8 cellular contexts compared by ENCODE assay signal in the genomic region with DNA sequence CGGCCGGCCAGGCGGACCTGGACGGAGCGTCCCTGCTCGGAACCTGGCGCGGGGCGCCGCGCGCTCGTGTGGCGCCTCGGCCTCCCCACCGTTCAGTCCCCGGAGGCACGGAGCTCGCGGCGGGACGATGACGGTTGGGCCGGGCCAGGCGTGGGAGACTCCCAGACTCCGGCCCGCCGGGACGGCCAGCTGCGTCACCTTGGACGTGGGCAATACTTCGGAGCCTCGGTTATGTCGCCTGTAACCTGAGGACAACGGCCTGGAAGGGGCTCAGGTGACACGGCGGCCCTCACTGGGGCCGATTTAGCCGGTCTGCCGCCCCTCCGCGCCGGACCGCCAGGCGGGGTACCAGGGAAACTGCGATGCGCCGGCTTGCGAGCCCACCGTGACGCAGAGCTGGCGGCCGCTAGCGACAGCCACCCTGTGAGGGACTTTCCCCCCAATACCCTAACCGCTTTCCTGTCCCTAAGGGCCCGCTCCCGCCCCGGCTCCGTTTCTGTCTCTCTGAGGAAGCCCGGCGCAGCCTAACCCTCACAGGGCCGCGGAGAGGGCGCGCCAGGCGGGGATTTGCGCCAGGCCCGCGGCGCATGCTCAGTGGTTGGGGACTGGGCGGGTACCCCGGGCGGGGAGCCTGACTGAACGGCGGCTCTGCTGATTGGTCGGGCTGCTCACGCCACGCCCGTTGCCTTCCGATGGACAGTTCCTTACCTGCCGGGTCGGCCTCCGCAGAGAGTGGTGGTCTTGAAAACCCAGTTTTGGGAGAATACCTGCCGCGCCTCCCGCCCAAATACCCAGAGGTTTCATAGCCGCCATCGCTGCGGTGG.
DNase-seq lines count a peak whose midpoint lies in the region; ATAC-seq and TF ChIP-seq lines count a peak whose summit lies in the region.

No MANE protein-coding gene starts in this region.

- DNase-seq in DMS153 treated with DMSO at 0.1 percent for 48 hours (lab: John Stamatoyannopoulos, UW; ENCODE audit: unreplicated experiment) (peak; percentile 77), RPMI7951 (ENCODE audit: low read depth) (peak; percentile 77), activated gamma-delta T cell (lab: John Stamatoyannopoulos, UW) (peak; percentile 92), fibroblast of the conjunctiva (ENCODE audit: low read depth) (peak; percentile 56), nephron progenitor cell (peak; percentile 91)
- DNase-seq in Jurkat, Clone E6-1 (ENCODE audit: low read depth, low spot score): peak; percentile 83

- H3K4me3 ChIP-seq in Jurkat, Clone E6-1 (ENCODE audit: low read length): peak overlapping the region; percentile 66

- H3K9me3 Mint-ChIP-seq in nephron progenitor cell: no peaks in the 10 kb centered on the region
- no peaks in the 10 kb centered on the region for H3K9me3 Mint-ChIP-seq in stimulated activated naive CD8-positive, alpha-beta T cell treated with anti-CD3 and anti-CD28 coated beads, Interleukin-15, Interleukin-2, amounts not matched to agents 100 ng/mL and 50 ng/mL, for 24 hours

- H3K27me3 Mint-ChIP-seq in nephron progenitor cell (ENCODE audit: low read depth, poor library complexity): peaks cover 63% of the 10 kb centered on the region
- peaks cover 4% of the 10 kb centered on the region for H3K27me3 Mint-ChIP-seq in stimulated activated naive CD8-positive, alpha-beta T cell treated with anti-CD3 and anti-CD28 coated beads, Interleukin-15, Interleukin-2, amounts not matched to agents 100 ng/mL and 50 ng/mL, for 24 hours

- H3K4me3 Mint-ChIP-seq in nephron progenitor cell: peak overlapping the region; percentile 93
- peak overlapping the region; percentile 87 for H3K4me3 Mint-ChIP-seq in stimulated activated naive CD8-positive, alpha-beta T cell treated with anti-CD3 and anti-CD28 coated beads, Interleukin-15, Interleukin-2, amounts not matched to agents 100 ng/mL and 50 ng/mL, for 24 hours

- H3K27ac Mint-ChIP-seq in nephron progenitor cell: peak overlapping the region; percentile 66
- H3K27ac Mint-ChIP-seq in stimulated activated naive CD8-positive, alpha-beta T cell treated with anti-CD3 and anti-CD28 coated beads, Interleukin-15, Interleukin-2, amounts not matched to agents 100 ng/mL and 50 ng/mL, for 24 hours: peak overlapping the region; percentile 80

- peak; percentile 89 for ATAC-seq in GM21717 (IDR thresholded peaks at IDR 0.05; ENCODE audit: unreplicated experiment)

- TF ChIP-seq CTCF in nephron progenitor cell (IDR thresholded peaks at IDR 0.05): peak; percentile 25

- no peaks in the 10 kb centered on the region for H3K36me3 Mint-ChIP-seq in nephron progenitor cell (ENCODE audit: low read depth)
- H3K36me3 Mint-ChIP-seq in stimulated activated naive CD8-positive, alpha-beta T cell treated with anti-CD3 and anti-CD28 coated beads, Interleukin-15, Interleukin-2, amounts not matched to agents 100 ng/mL and 50 ng/mL, for 24 hours (ENCODE audit: low read depth): no peaks in the 10 kb centered on the region

- peaks cover 22% of the 10 kb centered on the region for H3K4me1 Mint-ChIP-seq in nephron progenitor cell
- H3K4me1 Mint-ChIP-seq in stimulated activated naive CD8-positive, alpha-beta T cell treated with anti-CD3 and anti-CD28 coated beads, Interleukin-15, Interleukin-2, amounts not matched to agents 100 ng/mL and 50 ng/mL, for 24 hours (ENCODE audit: low read depth): peaks cover 34% of the 10 kb centered on the region

Comparison
In these comparisons a context has a peak if more than half of its experiments do, and no peak if none do; other contexts are left out.
1. Peak in every context shown above with its lines: DNase-seq, ATAC-seq and H3K4me3 ChIP-seq.